12 cellular contexts compared by ENCODE assay signal in the genomic region with DNA sequence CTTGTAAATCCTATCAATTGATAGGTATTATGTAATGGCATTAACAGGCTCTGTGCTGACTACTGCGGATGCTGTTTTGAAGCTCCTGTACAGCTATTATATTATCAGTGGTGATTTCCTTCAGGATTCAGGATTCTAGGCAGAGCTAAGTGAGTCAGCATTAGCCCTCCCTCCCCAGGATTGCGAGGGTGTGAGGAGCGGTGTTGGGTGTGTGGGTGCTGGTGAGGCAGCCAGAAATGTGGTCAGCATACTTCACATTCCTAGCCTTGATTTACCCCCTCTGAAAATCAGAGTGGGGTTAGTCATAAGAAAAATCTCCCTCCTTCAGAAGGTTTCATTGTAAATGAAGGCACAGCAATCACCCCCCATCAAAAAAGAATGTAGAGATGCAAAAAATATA.
A peak's percentile ranks its signal among the peaks of the same experiment; 100 is the strongest.
DNase-seq lines count a peak whose midpoint lies in the region; ATAC-seq and TF ChIP-seq lines count a peak whose summit lies in the region.
"Had no signal": no experiment of that assay in that cellular context is flagged by ENCODE, and none has a peak within 500 bp of the region (broad histone marks: within the 10 kb centered on the region; RNA-seq: fewer than 3 reads in every experiment).

No MANE protein-coding gene starts in this region.

- H3K36me3 Mint-ChIP-seq in endodermal cell (ENCODE audit: low read depth), result no peaks in the 10 kb centered on the region
- H3K36me3 Mint-ChIP-seq in activated naive CD4-positive, alpha-beta T cell treated with anti-CD3 and anti-CD28 coated beads, Interleukin-2, amount 50 U/mL, for 72 hours, result no peaks in the 10 kb centered on the region

- DNase-seq in AG20443 (ENCODE audit: low spot score) (peak; percentile 92), LoVo (ENCODE audit: low spot score) (peak; percentile 47), endodermal cell (peak; percentile 70), lung (ENCODE audit: low spot score) (peak; percentile 57), MV-4-11 (lab: John Stamatoyannopoulos, UW) (no peak)
- DNase-seq in activated naive CD4-positive, alpha-beta T cell treated with anti-CD3 and anti-CD28 coated beads, Interleukin-2, amount 50 U/mL, for 72 hours (ENCODE audit: low spot score in 2 of 2), result no peak
- DNase-seq: activated T-cell treated with anti-CD3 and anti-CD28 coated beads, Interleukin-2, amount 50 U/mL, for 1 hour; T-helper 9 cell had no signal

- H3K36me3 ChIP-seq in endodermal cell (ENCODE audit: control insufficient read depth, insufficient read depth, low read length) (no peaks in the 10 kb centered on the region), lung (ENCODE audit: control insufficient read depth in 2 of 2, insufficient read depth in 2 of 2, low read length in 2 of 2) (no peaks in the 10 kb centered on the region)

- H3K9me3 Mint-ChIP-seq in endodermal cell, result peaks cover 18% of the 10 kb centered on the region
- H3K9me3 Mint-ChIP-seq in activated naive CD4-positive, alpha-beta T cell treated with anti-CD3 and anti-CD28 coated beads, Interleukin-2, amount 50 U/mL, for 72 hours, result peaks cover 0 to 6% of the 10 kb centered on the region in 2 donors

- TF ChIP-seq CTCF in endodermal cell (conservative IDR thresholded peaks at IDR 0.05) (no peak), lung (IDR thresholded peaks at IDR 0.05; ENCODE audit: control extremely low read depth, extremely low read depth) (no peak)

- no peak overlapping the region for H3K9ac ChIP-seq in endodermal cell (ENCODE audit: extremely low read depth, low read length, poor library complexity, severe bottlenecking)
- H3K9ac ChIP-seq: parathyroid adenoma had no signal

- H3K9me3 ChIP-seq in endodermal cell (ENCODE audit: control insufficient read depth, low read length) (peaks cover 20% of the 10 kb centered on the region), lung (ENCODE audit: control insufficient read depth in 2 of 2, insufficient read depth in 1 of 2, low read length in 1 of 2) (no peaks in the 10 kb centered on the region)

- no peak overlapping the region for H3K4me3 ChIP-seq in endodermal cell (ENCODE audit: low read length)
- no peak overlapping the region for H3K4me3 ChIP-seq in lung

- peaks cover 11% of the 10 kb centered on the region for H3K27me3 Mint-ChIP-seq in endodermal cell (ENCODE audit: insufficient read depth)

- peaks cover 18% of the 10 kb centered on the region for H3K4me1 Mint-ChIP-seq in endodermal cell
- H3K4me1 Mint-ChIP-seq: central memory CD8-positive, alpha-beta T cell had no signal

- H3K4me1 ChIP-seq in endodermal cell (ENCODE audit: control insufficient read depth, insufficient read depth, low read length) (no peaks in the 10 kb centered on the region), lung (ENCODE audit: control insufficient read depth in 2 of 2, insufficient read depth in 2 of 2, low read length in 2 of 2) (no peaks in the 10 kb centered on the region)
- H3K4me1 ChIP-seq: parathyroid adenoma had no signal

- H3K27ac ChIP-seq in endodermal cell (ENCODE audit: low read depth, low read length), result no peak overlapping the region
- H3K27ac ChIP-seq in lung (ENCODE audit: low read depth in 1 of 2, low read length in 1 of 2), result no peak overlapping the region
- H3K27ac ChIP-seq: parathyroid adenoma had no signal

- WGBS in endodermal cell (ENCODE audit: insufficient coverage in 1 of 2, insufficient read length in 1 of 2), 2 experiments, result 87% methylated on average over 1 of the region's 3 CpGs; no CpG with 5 or more reads in 1 of the 2 experiments
- 60 to 69% methylated on average over 3 of the region's 3 CpGs for WGBS in lung, 2 donors

- H3K27me3 ChIP-seq in endodermal cell (ENCODE audit: control insufficient read depth, insufficient read depth, low read length, poor library complexity, severe bottlenecking), result no peaks in the 10 kb centered on the region
- H3K27me3 ChIP-seq in lung (ENCODE audit: control insufficient read depth, insufficient read depth), result no peaks in the 10 kb centered on the region

- H3K27ac Mint-ChIP-seq in endodermal cell, result peak overlapping the region; percentile 69
- no peak overlapping the region for H3K27ac Mint-ChIP-seq in activated naive CD4-positive, alpha-beta T cell treated with anti-CD3 and anti-CD28 coated beads, Interleukin-2, amount 50 U/mL, for 72 hours

- H3K4me3 Mint-ChIP-seq in endodermal cell, result no peak overlapping the region
- H3K4me3 Mint-ChIP-seq: central memory CD8-positive, alpha-beta T cell had no signal

- ATAC-seq in lung (ENCODE audit: insufficient read depth, low FRiP score) (peak; percentile 70), GM18870 (IDR thresholded peaks at IDR 0.05; ENCODE audit: unreplicated experiment) (no peak), GM18502 (IDR thresholded peaks at IDR 0.05; ENCODE audit: poor library complexity, unreplicated experiment) (no peak)
- no peak for ATAC-seq in activated naive CD4-positive, alpha-beta T cell treated with anti-CD3 and anti-CD28 coated beads, Interleukin-2, amount 50 U/mL, for 72 hours

Comparison
In these comparisons a context has a peak if more than half of its experiments do, and no peak if none do; other contexts are left out.
1. DNase-seq: peak in AG20443 (single experiment), LoVo (single experiment), endodermal cell (single experiment) and lung (single experiment); none in MV-4-11 (single experiment) and activated naive CD4-positive, alpha-beta T cell treated with anti-CD3 and anti-CD28 coated beads, Interleukin-2, amount 50 U/mL, for 72 hours (0 of 2).